ENCODE assay signal across 22 cellular contexts in the genomic region with DNA sequence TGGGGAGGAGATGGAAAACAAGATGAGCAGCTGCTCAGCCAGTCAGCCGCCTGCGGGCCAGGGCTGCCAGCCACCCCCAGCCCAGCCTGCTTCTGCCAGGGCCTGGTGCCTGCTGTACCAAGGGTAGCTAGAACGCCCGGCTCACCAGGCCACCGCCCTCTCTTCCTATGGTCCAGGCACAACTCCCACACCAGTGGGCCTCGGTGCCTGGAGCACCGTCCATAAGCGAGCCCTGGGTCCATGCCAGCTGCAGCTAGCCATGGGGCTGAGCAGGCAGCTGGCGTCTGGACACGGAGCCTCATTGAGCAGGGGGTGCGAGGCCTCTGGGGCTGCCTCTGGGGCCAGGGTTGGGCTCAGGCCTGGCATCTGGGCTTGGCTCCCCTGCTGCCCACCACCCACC. TPM values are rescaled to one million over a fixed set of nuclear protein-coding genes. Genes with fewer than 3 reads are reported as not detected.
DNase-seq lines count a peak whose midpoint lies in the region; ATAC-seq, FAIRE-seq and TF ChIP-seq lines count a peak whose summit lies in the region.
"Had no signal": no experiment of that assay in that cellular context is flagged by ENCODE, and none has a peak within 500 bp of the region (broad histone marks: within the 10 kb centered on the region; RNA-seq: fewer than 3 reads in every experiment).

No MANE protein-coding gene starts in this region.

- CTCF ChIA-PET in A549 (lab: Yijun Ruan, JAX): interaction anchor here (1.0 kb wide), 1 partner anchor 9 kb away, joined by 4 read pairs; the partner anchor contains the start of gene RABGEF1
- CTCF ChIA-PET in RWPE1 (lab: Yijun Ruan, JAX): no interaction called here
- CTCF ChIA-PET in activated CD4-positive, alpha-beta memory T cell treated with anti-CD3 and anti-CD28 coated beads for 36 hours (lab: Charles Lee): no interaction called here

- DNase-seq in A549 (ENCODE audit: low read depth in 1 of 2, low spot score in 1 of 2) (no peak), RWPE1 (ENCODE audit: low spot score) (no peak), mesenteric fat pad (ENCODE audit: low spot score) (peak; percentile 64), kidney glomerular epithelial cell (lab: John Stamatoyannopoulos, UW) (no peak), GM23248 (no peak), CD14-positive monocyte (ENCODE audit: low spot score) (no peak)
- no peak for DNase-seq in activated CD4-positive, alpha-beta memory T cell treated with anti-CD3 and anti-CD28 coated beads for 36 hours
- DNase-seq: ACHN; activated CD8-positive, alpha-beta T cell treated with anti-CD3 and anti-CD28 coated beads for 36 hours; activated naive CD4-positive, alpha-beta T cell treated with anti-CD3 and anti-CD28 coated beads for 36 hours; activated T-cell treated with anti-CD3 and anti-CD28 coated beads, Interleukin-2, amount 50 U/mL, for 48 hours; dermis blood vessel endothelial cell; DMS153; GF-D8; NCI-H1417; NCI-H526; stimulated activated CD8-positive, alpha-beta memory T cell treated with anti-CD3 and anti-CD28 coated beads, Interleukin-4, amount 100 ng/mL, for 48 hours had no signal

- POLR2A ChIA-PET in A549 (lab: Yijun Ruan, JAX): interaction anchor here (1.0 kb wide), 1 partner anchor 8 kb away, joined by 3 read pairs; no protein-coding TSS in a partner anchor
- POLR2A ChIA-PET in RWPE1 (lab: Yijun Ruan, JAX; ENCODE audit: low non-redundant PET): no interaction called here
- POLR2A ChIA-PET in activated CD4-positive, alpha-beta memory T cell treated with anti-CD3 and anti-CD28 coated beads for 36 hours (lab: Charles Lee): no interaction called here

- H3K4me2 ChIP-seq in A549 (no peak overlapping the region), GM23248 (ENCODE audit: unreplicated experiment) (no peak overlapping the region)

- no peak overlapping the region for H3K27ac Mint-ChIP-seq in activated CD4-positive, alpha-beta memory T cell treated with anti-CD3 and anti-CD28 coated beads for 36 hours
- H3K27ac Mint-ChIP-seq in CD14-positive monocyte: no peak overlapping the region
- H3K27ac Mint-ChIP-seq: activated CD8-positive, alpha-beta T cell treated with anti-CD3 and anti-CD28 coated beads for 36 hours; activated naive CD4-positive, alpha-beta T cell treated with anti-CD3 and anti-CD28 coated beads for 36 hours; T-helper 2 cell treated with Interferon-gamma antibody and Interleukin-4, amounts not matched to agents 5 μg/mL and 100 μg/mL, for 36 hours had no signal

- no peaks in the 10 kb centered on the region for H3F3A ChIP-seq in GM23248 (ENCODE audit: insufficient read depth)

- H3K36me3 ChIP-seq in GM23248 (ENCODE audit: low read depth): peaks cover 12% of the 10 kb centered on the region; the same call in 1 of the 2 replicates
- H3K36me3 ChIP-seq: HAP-1, right atrium auricular region had no signal

- peaks cover 38% of the 10 kb centered on the region for H3K79me2 ChIP-seq in GM23248 (ENCODE audit: insufficient read depth)

- in situ Hi-C loops in GM23248 (cut with MboI): no loop called here

- H4K20me1 ChIP-seq in GM23248 (ENCODE audit: insufficient read depth): no peaks in the 10 kb centered on the region

- peaks cover 9% of the 10 kb centered on the region for H3K4me1 Mint-ChIP-seq in activated CD4-positive, alpha-beta memory T cell treated with anti-CD3 and anti-CD28 coated beads for 36 hours (ENCODE audit: low read depth)
- H3K4me1 Mint-ChIP-seq in CD14-positive monocyte: peaks cover 5% of the 10 kb centered on the region

- no peak for FAIRE-seq in A549 (lab: Jason Lieb, UNC)

- H2AFZ ChIP-seq in GM23248: no peak overlapping the region

- H3K9me2 ChIP-seq in GM23248 (ENCODE audit: insufficient read depth): no peaks in the 10 kb centered on the region

- ATAC-seq in A549 (peak; percentile 41 to 51; a peak in 5 of 6 replicates), GM19324 (IDR thresholded peaks at IDR 0.05; ENCODE audit: low FRiP score, unreplicated experiment) (peak; percentile 5)
- ATAC-seq: activated CD8-positive, alpha-beta T cell treated with anti-CD3 and anti-CD28 coated beads for 36 hours had no signal

- H3K36me3 Mint-ChIP-seq in activated CD4-positive, alpha-beta memory T cell treated with anti-CD3 and anti-CD28 coated beads for 36 hours: peaks cover 16% of the 10 kb centered on the region
- H3K36me3 Mint-ChIP-seq in CD14-positive monocyte: peaks cover 14 to 29% of the 10 kb centered on the region in 2 donors

- H3K27ac ChIP-seq in A549 (no peak overlapping the region), RWPE1 (0 out of 2 replicates have a peak overlapping the region, but pooled peaks have one; percentile 7), GM23248 (no peak overlapping the region)
- H3K27ac ChIP-seq: C4-2B, right atrium auricular region had no signal

- H3K4me1 ChIP-seq in A549 (no peaks in the 10 kb centered on the region), GM23248 (ENCODE audit: insufficient read depth) (no peaks in the 10 kb centered on the region)
- H3K4me1 ChIP-seq: HAP-1 had no signal

- intact Hi-C loops in activated CD4-positive, alpha-beta memory T cell treated with anti-CD3 and anti-CD28 coated beads for 36 hours (cut with micrococcal nuclease): no loop called here
- intact Hi-C loops in CD14-positive monocyte (cut with micrococcal nuclease): loop anchor here in 1 of 2 donors (10.0 kb wide), 1 partner anchor 47 kb away; no protein-coding TSS in a partner anchor

- no peak for TF ChIP-seq EP300 in A549 (IDR thresholded peaks at IDR 0.05)

- no peak overlapping the region for H3K4me3 Mint-ChIP-seq in activated CD4-positive, alpha-beta memory T cell treated with anti-CD3 and anti-CD28 coated beads for 36 hours
- H3K4me3 Mint-ChIP-seq in CD14-positive monocyte: no peak overlapping the region
- H3K4me3 Mint-ChIP-seq: activated CD8-positive, alpha-beta T cell treated with anti-CD3 and anti-CD28 coated beads for 36 hours; activated naive CD4-positive, alpha-beta T cell treated with anti-CD3 and anti-CD28 coated beads for 36 hours; T-helper 2 cell treated with Interferon-gamma antibody and Interleukin-4, amounts not matched to agents 5 μg/mL and 100 μg/mL, for 36 hours had no signal

- peaks cover 13% of the 10 kb centered on the region for H3K9me3 Mint-ChIP-seq in activated CD4-positive, alpha-beta memory T cell treated with anti-CD3 and anti-CD28 coated beads for 36 hours
- H3K9me3 Mint-ChIP-seq in CD14-positive monocyte: peaks cover 7 to 16% (median 9%) of the 10 kb centered on the region in 7 donors

- no peak for TF ChIP-seq POLR2A in A549 (IDR thresholded peaks at IDR 0.05; ENCODE audit: low read length)

- H3K9me3 ChIP-seq in A549 (peaks cover 12% of the 10 kb centered on the region; the same call in 2 of the 3 replicates), GM23248 (ENCODE audit: low read depth) (no peaks in the 10 kb centered on the region)
- H3K9me3 ChIP-seq: HAP-1 had no signal

- no peak for TF ChIP-seq CTCF in A549 (IDR thresholded peaks at IDR 0.05)
- TF ChIP-seq CTCF in RWPE1 (conservative IDR thresholded peaks at IDR 0.05; ENCODE audit: low read depth): no peak
- TF ChIP-seq CTCF in CD14-positive monocyte (IDR thresholded peaks at IDR 0.05): no peak

- H3K4me3 ChIP-seq in A549: no peak overlapping the region
- no peak overlapping the region for H3K4me3 ChIP-seq in GM23248
- H3K4me3 ChIP-seq: HAP-1, right atrium auricular region had no signal

- 79% methylated on average over 9 of the region's 11 CpGs for WGBS in A549 (ENCODE audit: missing lambda C conversion rate)
- 74% methylated on average over 10 to 11 of the region's 11 CpGs for WGBS in GM23248 (ENCODE audit: low coverage in 1 of 2, low lambda C conversion rate in 2 of 2, missing lambda C conversion rate in 2 of 2), 2 experiments

- no peaks in the 10 kb centered on the region for H3K27me3 ChIP-seq in GM23248 (replicated peaks; ENCODE audit: insufficient read depth)
- H3K27me3 ChIP-seq: right atrium auricular region had no signal

- H3K9ac ChIP-seq in GM23248: no peak overlapping the region

- H3K27me3 Mint-ChIP-seq in activated CD4-positive, alpha-beta memory T cell treated with anti-CD3 and anti-CD28 coated beads for 36 hours: no peaks in the 10 kb centered on the region
- peaks cover 0 to 5% (median 0%) of the 10 kb centered on the region in 3 donors for H3K27me3 Mint-ChIP-seq in CD14-positive monocyte (ENCODE audit: low read depth in 3 of 3)
- H3K27me3 Mint-ChIP-seq: activated CD8-positive, alpha-beta T cell treated with anti-CD3 and anti-CD28 coated beads for 36 hours had no signal

- TF ChIP-seq RAD21 in A549 (conservative IDR thresholded peaks at IDR 0.05 in 1 of 2, IDR thresholded peaks at IDR 0.05 in 1 of 2): no peak

TF ChIP-seq in A549, 52 proteins besides CTCF, POLR2A, EP300 and RAD21:
- no peak for TF ChIP-seq CBX2 (IDR thresholded peaks at IDR 0.05; ENCODE audit: borderline replicate concordance, low read depth)
- TF ChIP-seq ZSCAN20 (CRISPR knock-in tag; IDR thresholded peaks at IDR 0.05): no peak
- no peak for TF ChIP-seq JUN (IDR thresholded peaks at IDR 0.05)
- no peak for TF ChIP-seq HDAC2 (IDR thresholded peaks at IDR 0.05)
- TF ChIP-seq, protein P1, sequence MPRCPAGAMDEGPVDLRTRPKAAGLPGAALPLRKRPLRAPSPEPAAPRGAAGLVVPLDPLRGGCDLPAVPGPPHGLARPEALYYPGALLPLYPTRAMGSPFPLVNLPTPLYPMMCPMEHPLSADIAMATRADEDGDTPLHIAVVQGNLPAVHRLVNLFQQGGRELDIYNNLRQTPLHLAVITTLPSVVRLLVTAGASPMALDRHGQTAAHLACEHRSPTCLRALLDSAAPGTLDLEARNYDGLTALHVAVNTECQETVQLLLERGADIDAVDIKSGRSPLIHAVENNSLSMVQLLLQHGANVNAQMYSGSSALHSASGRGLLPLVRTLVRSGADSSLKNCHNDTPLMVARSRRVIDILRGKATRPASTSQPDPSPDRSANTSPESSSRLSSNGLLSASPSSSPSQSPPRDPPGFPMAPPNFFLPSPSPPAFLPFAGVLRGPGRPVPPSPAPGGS (IDR thresholded peaks at IDR 0.05): no peak
- TF ChIP-seq RNF2 (IDR thresholded peaks at IDR 0.05; ENCODE audit: borderline replicate concordance, low read depth): no peak
- no peak for TF ChIP-seq CEBPB (IDR thresholded peaks at IDR 0.05)
- no peak for TF ChIP-seq SREBF2 (IDR thresholded peaks at IDR 0.05)
- no peak for TF ChIP-seq FOSL2 (IDR thresholded peaks at IDR 0.05)
- TF ChIP-seq FOSL2 (CRISPR knock-in tag; IDR thresholded peaks at IDR 0.05): no peak
- TF ChIP-seq FOXS1 (CRISPR knock-in tag; IDR thresholded peaks at IDR 0.05): no peak

RNA-seq across cellular contexts. Expression of gene RABGEF1, which starts 8.5 kb away (rescaled TPM):
- polyA plus RNA-seq in A549 (2011; rRNA removed) (22.4 and 22.6 TPM in 2 replicates), A549 (2017; fragmentation: RNase III; extraction: RNeasy Plus Mini Kit Qiagen cat#74134 plus additional on column Dnase treatment) (16.0 to 16.8 TPM (median 16.2 TPM) in 3 replicates), GM23248 (2016; fragmentation: Nextera tagmentation; extraction: Ambion mirVana) (64.5 and 68.2 TPM in 2 replicates), CD14-positive monocyte (10 to 100 TPM; 13.6 to 17.3 TPM)
- polyA plus RNA-seq in A549 (2012; cell fraction: cytosol; rRNA removed): 12.1 and 15.0 TPM in 2 replicates
- 9.6 and 14.1 TPM in 2 replicates for polyA plus RNA-seq in A549 (2012; cell fraction: nucleus; rRNA removed)
- 40.0 and 47.4 TPM in 2 replicates for polyA minus RNA-seq in A549 (2011; rRNA and poly(A)+ RNA removed)
- total RNA-seq in mesenteric fat pad: 41.1 TPM
- 10 to 100 TPM; 18.8 to 20.7 TPM for total RNA-seq in activated CD4-positive, alpha-beta memory T cell treated with anti-CD3 and anti-CD28 coated beads for 36 hours
- total RNA-seq in GM23248 (2014; rRNA removed; shearing (Covaris generic)): 70.8 and 71.5 TPM in 2 replicates
